ENCODE assay signal across 30 cellular contexts in genomic region chr2:27839022-27839618, GRCh38.
"Had no signal": no experiment of that assay in that cellular context is flagged by ENCODE, and none has a peak within 500 bp of the region (broad histone marks: within the 10 kb centered on the region; RNA-seq: fewer than 3 reads in every experiment).

No MANE protein-coding gene starts in this region.

- ATAC-seq: activated CD4-positive, CD25-positive, alpha-beta regulatory T cell treated with anti-CD3 and anti-CD28 coated beads, Interleukin-2, amount 50 U/mL, for 24 hours; activated CD8-positive, alpha-beta T cell treated with anti-CD3 and anti-CD28 coated beads for 36 hours; activated naive CD8-positive, alpha-beta T cell treated with anti-CD3 and anti-CD28 coated beads, Interleukin-2, amount 50 U/mL, for 24 hours; body of pancreas; effector memory CD8-positive, alpha-beta T cell; foreskin keratinocyte; gastroesophageal sphincter; heart right ventricle had no signal

- H3K4me3 Mint-ChIP-seq: activated B cell treated with CpG ODN at 0.5 μM for 24 hours; activated CD8-positive, alpha-beta T cell treated with anti-CD3 and anti-CD28 coated beads for 36 hours; activated naive CD4-positive, alpha-beta T cell treated with anti-CD3 and anti-CD28 coated beads for 36 hours; activated naive CD4-positive, alpha-beta T cell treated with anti-CD3 and anti-CD28 coated beads, Interleukin-2, amount 50 U/mL, for 24 hours; activated naive CD8-positive, alpha-beta T cell treated with anti-CD3 and anti-CD28 coated beads for 36 hours; activated naive CD8-positive, alpha-beta T cell treated with anti-CD3 and anti-CD28 coated beads, Interleukin-2, amount 50 U/mL, for 24 hours; activated T-helper 1 cell treated with anti-CD3 and anti-CD28 coated beads, Interleukin-12 subunit alpha, Interleukin-12 subunit beta, Interleukin-2, Interleukin-4 antibody, amounts not matched to agents 30 ng/mL and 10 ng/mL and 1 ng/mL, durations not matched to agents 14 hours and 24 hours and 36 hours; effector memory CD8-positive, alpha-beta T cell; T-helper 2 cell treated with Interferon-gamma antibody and Interleukin-4, amounts not matched to agents 5 μg/mL and 100 μg/mL, for 36 hours had no signal

- DNase-seq: activated B cell treated with CpG ODN at 0.5 μM for 24 hours; activated CD4-positive, alpha-beta T cell treated with anti-CD3 and anti-CD28 coated beads for 48 hours; activated CD4-positive, alpha-beta T cell treated with anti-CD3 and anti-CD28 coated beads, Interleukin-2, amount 50 U/mL, for 1 hour; activated CD4-positive, alpha-beta T cell treated with anti-CD3 and anti-CD28 coated beads, Interleukin-2, amount 50 U/mL, for 48 hours; activated CD8-positive, alpha-beta memory T cell treated with anti-CD3 and anti-CD28 coated beads for 24 hours; activated CD8-positive, alpha-beta T cell treated with anti-CD3 and anti-CD28 coated beads for 36 hours; activated effector memory CD4-positive, alpha-beta T cell treated with anti-CD3 and anti-CD28 coated beads, Interleukin-2, amount 50 U/mL, for 16 hours; activated naive CD4-positive, alpha-beta T cell treated with anti-CD3 and anti-CD28 coated beads for 36 hours; activated naive CD8-positive, alpha-beta T cell treated with anti-CD3 and anti-CD28 coated beads for 36 hours; activated naive CD8-positive, alpha-beta T cell treated with anti-CD3 and anti-CD28 coated beads, Interleukin-2, amount 50 U/mL, for 24 hours; activated T-cell treated with anti-CD3 and anti-CD28 coated beads, Interleukin-2, amount 50 U/mL, for 1 hour; activated T-cell treated with anti-CD3 and anti-CD28 coated beads, Interleukin-2, amount 50 U/mL, for 48 hours; amygdala; aorta; body of pancreas; caudate nucleus; cortex of kidney; dermis blood vessel endothelial cell; effector CD4-positive, alpha-beta T cell; effector memory CD8-positive, alpha-beta T cell; foreskin keratinocyte; heart right ventricle; T1000; WERI-Rb-1 had no signal

- H3K9me3 Mint-ChIP-seq: activated B cell treated with CpG ODN at 0.5 μM for 24 hours; activated CD8-positive, alpha-beta T cell treated with anti-CD3 and anti-CD28 coated beads for 36 hours; activated naive CD4-positive, alpha-beta T cell treated with anti-CD3 and anti-CD28 coated beads for 36 hours; activated naive CD4-positive, alpha-beta T cell treated with anti-CD3 and anti-CD28 coated beads, Interleukin-2, amount 50 U/mL, for 24 hours; activated naive CD8-positive, alpha-beta T cell treated with anti-CD3 and anti-CD28 coated beads for 36 hours; activated naive CD8-positive, alpha-beta T cell treated with anti-CD3 and anti-CD28 coated beads, Interleukin-2, amount 50 U/mL, for 24 hours; activated T-helper 1 cell treated with anti-CD3 and anti-CD28 coated beads, Interleukin-12 subunit alpha, Interleukin-12 subunit beta, Interleukin-2, Interleukin-4 antibody, amounts not matched to agents 30 ng/mL and 10 ng/mL and 1 ng/mL, durations not matched to agents 14 hours and 24 hours and 36 hours; activated T-helper 2 cell treated with anti-CD3 and anti-CD28 coated beads, Interferon-gamma antibody, Interleukin-2, Interleukin-4, amounts not matched to agents 10 μg/mL and 5 μg/mL and 100 μg/mL, durations not matched to agents 14 hours and 24 hours and 36 hours; effector memory CD8-positive, alpha-beta T cell; T-helper 2 cell treated with Interferon-gamma antibody and Interleukin-4, amounts not matched to agents 5 μg/mL and 100 μg/mL, for 36 hours had no signal

- H3K4me1 Mint-ChIP-seq: activated B cell treated with CpG ODN at 0.5 μM for 24 hours; activated naive CD4-positive, alpha-beta T cell treated with anti-CD3 and anti-CD28 coated beads, Interleukin-2, amount 50 U/mL, for 24 hours; activated naive CD8-positive, alpha-beta T cell treated with anti-CD3 and anti-CD28 coated beads for 36 hours; activated naive CD8-positive, alpha-beta T cell treated with anti-CD3 and anti-CD28 coated beads, Interleukin-2, amount 50 U/mL, for 24 hours had no signal

- H3K36me3 Mint-ChIP-seq: activated naive CD4-positive, alpha-beta T cell treated with anti-CD3 and anti-CD28 coated beads, Interleukin-2, amount 50 U/mL, for 24 hours had no signal

- H3K27me3 Mint-ChIP-seq: activated B cell treated with CpG ODN at 0.5 μM for 24 hours; activated CD8-positive, alpha-beta T cell treated with anti-CD3 and anti-CD28 coated beads for 36 hours; activated naive CD4-positive, alpha-beta T cell treated with anti-CD3 and anti-CD28 coated beads, Interleukin-2, amount 50 U/mL, for 24 hours; activated naive CD8-positive, alpha-beta T cell treated with anti-CD3 and anti-CD28 coated beads for 36 hours; activated naive CD8-positive, alpha-beta T cell treated with anti-CD3 and anti-CD28 coated beads, Interleukin-2, amount 50 U/mL, for 24 hours; effector memory CD8-positive, alpha-beta T cell had no signal

- H3K27ac Mint-ChIP-seq: activated B cell treated with CpG ODN at 0.5 μM for 24 hours; activated CD8-positive, alpha-beta T cell treated with anti-CD3 and anti-CD28 coated beads for 36 hours; activated naive CD4-positive, alpha-beta T cell treated with anti-CD3 and anti-CD28 coated beads for 36 hours; activated naive CD4-positive, alpha-beta T cell treated with anti-CD3 and anti-CD28 coated beads, Interleukin-2, amount 50 U/mL, for 24 hours; activated naive CD8-positive, alpha-beta T cell treated with anti-CD3 and anti-CD28 coated beads for 36 hours; activated naive CD8-positive, alpha-beta T cell treated with anti-CD3 and anti-CD28 coated beads, Interleukin-2, amount 50 U/mL, for 24 hours; activated T-helper 1 cell treated with anti-CD3 and anti-CD28 coated beads, Interleukin-12 subunit alpha, Interleukin-12 subunit beta, Interleukin-2, Interleukin-4 antibody, amounts not matched to agents 30 ng/mL and 10 ng/mL and 1 ng/mL, durations not matched to agents 14 hours and 24 hours and 36 hours; activated T-helper 2 cell treated with anti-CD3 and anti-CD28 coated beads, Interferon-gamma antibody, Interleukin-2, Interleukin-4, amounts not matched to agents 10 μg/mL and 5 μg/mL and 100 μg/mL, durations not matched to agents 14 hours and 24 hours and 36 hours; effector memory CD8-positive, alpha-beta T cell; T-helper 2 cell treated with Interferon-gamma antibody and Interleukin-4, amounts not matched to agents 5 μg/mL and 100 μg/mL, for 36 hours had no signal
